ENCODE assay signal across 8 cellular contexts in genomic region chr1:24413350-24414163, GRCh38. TPM values are rescaled to one million over a fixed set of nuclear protein-coding genes. Genes with fewer than 3 reads are reported as not detected.
DNase-seq lines count a peak whose midpoint lies in the region; ATAC-seq, FAIRE-seq and TF ChIP-seq lines count a peak whose summit lies in the region.

A gene with protein sequence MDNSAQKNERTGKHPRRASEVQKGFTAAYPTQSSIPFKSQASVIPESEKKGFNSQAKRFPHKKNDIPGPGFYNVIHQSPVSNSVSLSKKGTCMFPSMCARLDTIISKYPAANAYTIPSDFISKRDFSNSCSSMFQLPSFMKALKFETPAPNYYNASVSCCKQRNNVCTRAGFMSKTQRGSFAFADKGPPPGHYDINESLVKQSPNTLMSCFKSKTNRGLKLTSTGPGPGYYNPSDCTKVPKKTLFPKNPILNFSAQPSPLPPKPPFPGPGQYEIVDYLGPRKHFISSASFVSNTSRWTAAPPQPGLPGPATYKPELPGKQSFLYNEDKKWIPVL (minus strand): TSS chr1:24413782. CDS start chr1:24401388, 12,394 bp downstream.

- peak within 1 kb of the TSS in 7 of 11 experiments; percentile 1 to 59 (median 40); a peak in 9 of 22 replicates for H3K27ac ChIP-seq in BLaER1 treated with 17β-estradiol and CSF1 and Interleukin-3, amounts not matched to agents 10 nM and 100 nM
- peak within 1 kb of the TSS; percentile 48 to 76 for H3K27ac ChIP-seq in kidney (ENCODE audit: low read depth in 2 of 2, low read length in 2 of 2)

- no peaks in the 10 kb centered on the region for H3K9me3 Mint-ChIP-seq in activated CD4-positive, alpha-beta T cell treated with anti-CD3 and anti-CD28 coated beads for 36 hours (ENCODE audit: low read depth)

- DNase-seq in HFF-Myc (ENCODE audit: extremely low read depth, low read depth) (peak; percentile 79), NCI-H345 (lab: John Stamatoyannopoulos, UW) (peak; percentile 90), choroid plexus epithelial cell (ENCODE audit: low read depth) (peak; percentile 84), kidney (peak; percentile 95)
- DNase-seq in activated CD4-positive, alpha-beta T cell treated with anti-CD3 and anti-CD28 coated beads for 36 hours, result peak; percentile 88
- peak; percentile 67 to 96 (median 76) for DNase-seq in stimulated activated CD4-positive, alpha-beta T cell treated with anti-CD3 and anti-CD28 coated beads, Interleukin-12 subunit alpha, Interleukin-12 subunit beta, amount 100 ng/mL, for 48 hours (ENCODE audit: low read depth in 2 of 3, low spot score in 1 of 3)

- H3K9me3 ChIP-seq in BLaER1 treated with 17β-estradiol and CSF1 and Interleukin-3, amounts not matched to agents 10 nM and 100 nM (replicated peaks in 1 of 11), result peaks cover 0 to 6% (median under 1%) of the 10 kb centered on the region in 11 experiments; a peak in 13 of 22 replicates
- H3K9me3 ChIP-seq in kidney (ENCODE audit: control insufficient read depth in 1 of 2, low read length in 2 of 2), result no peaks in the 10 kb centered on the region

- peaks cover 7% of the 10 kb centered on the region for H3K36me3 Mint-ChIP-seq in activated CD4-positive, alpha-beta T cell treated with anti-CD3 and anti-CD28 coated beads for 36 hours (ENCODE audit: low read depth)

- H3K27me3 Mint-ChIP-seq in activated CD4-positive, alpha-beta T cell treated with anti-CD3 and anti-CD28 coated beads for 36 hours, result no peaks in the 10 kb centered on the region

- TF ChIP-seq CTCF in HFF-Myc (IDR thresholded peaks at IDR 0.05; ENCODE audit: low read depth, low read length, missing control alignments), result no peak
- no peak for TF ChIP-seq CTCF in choroid plexus epithelial cell (conservative IDR thresholded peaks at IDR 0.05; ENCODE audit: low read depth, low read length)
- no peak for TF ChIP-seq CTCF in kidney (IDR thresholded peaks at IDR 0.05; ENCODE audit: borderline replicate concordance, extremely low read depth, insufficient read depth)

- no peaks in the 10 kb centered on the region for H3K36me3 ChIP-seq in BLaER1 treated with 17β-estradiol and CSF1 and Interleukin-3, amounts not matched to agents 10 nM and 100 nM
- no peaks in the 10 kb centered on the region for H3K36me3 ChIP-seq in kidney (ENCODE audit: control insufficient read depth in 1 of 2, insufficient read depth in 2 of 2, low read length in 2 of 2)

- H3K9ac ChIP-seq in BLaER1 treated with 17β-estradiol and CSF1 and Interleukin-3, amounts not matched to agents 10 nM and 100 nM, result peak within 1 kb of the TSS; percentile 24 to 69 (median 61); a peak in 18 of 22 replicates
- peak within 1 kb of the TSS; percentile 83 to 85 for H3K9ac ChIP-seq in kidney (ENCODE audit: low read length in 2 of 2)

- H3K4me3 Mint-ChIP-seq in activated CD4-positive, alpha-beta T cell treated with anti-CD3 and anti-CD28 coated beads for 36 hours, result peak within 1 kb of the TSS; percentile 98

- POLR2A ChIA-PET in activated CD4-positive, alpha-beta T cell treated with anti-CD3 and anti-CD28 coated beads for 36 hours (lab: Charles Lee), result interaction anchor here (0.6 to 0.7 kb wide), 2 partner anchors 74 to 100 kb away, joined by 3 read pairs; no protein-coding TSS in a partner anchor

- H3K4me3 ChIP-seq in BLaER1 treated with 17β-estradiol and CSF1 and Interleukin-3, amounts not matched to agents 10 nM and 100 nM, result peak within 1 kb of the TSS; percentile 52 to 73 (median 60)
- H3K4me3 ChIP-seq in HFF-Myc (replicated peaks; ENCODE audit: low read depth, low read length), result peak within 1 kb of the TSS; percentile 73
- peak within 1 kb of the TSS; percentile 85 for H3K4me3 ChIP-seq in choroid plexus epithelial cell (ENCODE audit: low read depth, low read length)
- peak within 1 kb of the TSS; percentile 79 to 90 for H3K4me3 ChIP-seq in kidney (ENCODE audit: low read length in 2 of 2)

- peak within 1 kb of the TSS; percentile 66 to 88 (median 77) for H3K4me2 ChIP-seq in BLaER1 treated with 17β-estradiol and CSF1 and Interleukin-3, amounts not matched to agents 10 nM and 100 nM

- intact Hi-C loops in activated CD4-positive, alpha-beta T cell treated with anti-CD3 and anti-CD28 coated beads for 36 hours (cut with DNase I, micrococcal nuclease), result loop anchor here (1.0 to 10.0 kb wide), 5 partner anchors 21 to 831 kb away; partner anchors contain the start of gene RSRP1 (in 1 of the 2)
- intact Hi-C loops in kidney (cut with DNase I), result no loop called here

- H3K27ac Mint-ChIP-seq in activated CD4-positive, alpha-beta T cell treated with anti-CD3 and anti-CD28 coated beads for 36 hours, result peak within 1 kb of the TSS; percentile 80

- H3K4me1 Mint-ChIP-seq in activated CD4-positive, alpha-beta T cell treated with anti-CD3 and anti-CD28 coated beads for 36 hours, result peaks cover 40% of the 10 kb centered on the region

- peaks cover 20 to 36% (median 31%) of the 10 kb centered on the region in 10 experiments for H3K4me1 ChIP-seq in BLaER1 treated with 17β-estradiol and CSF1 and Interleukin-3, amounts not matched to agents 10 nM and 100 nM
- H3K4me1 ChIP-seq in kidney (ENCODE audit: control insufficient read depth in 1 of 2, insufficient read depth in 1 of 2, low read depth in 1 of 2, low read length in 2 of 2), result peaks cover 0 to 13% of the 10 kb centered on the region in 2 donors

- peak; percentile 37 for ATAC-seq in activated CD4-positive, alpha-beta T cell treated with anti-CD3 and anti-CD28 coated beads for 36 hours
- no peak for ATAC-seq in GM19395 (IDR thresholded peaks at IDR 0.05; ENCODE audit: unreplicated experiment)

- peaks cover 8 to 30% (median 23%) of the 10 kb centered on the region in 11 experiments for H3K27me3 ChIP-seq in BLaER1 treated with 17β-estradiol and CSF1 and Interleukin-3, amounts not matched to agents 10 nM and 100 nM

- FAIRE-seq in kidney (lab: Jason Lieb, UNC), result peak; percentile 71

- CTCF ChIA-PET in activated CD4-positive, alpha-beta T cell treated with anti-CD3 and anti-CD28 coated beads for 36 hours (lab: Charles Lee), result interaction anchor here (0.7 to 6.2 kb wide), 15 partner anchors 8 to 417 kb away, joined by 3 to 63 read pairs (median 7); no protein-coding TSS in a partner anchor

- peaks cover 0 to 5% (median 0%) of the 10 kb centered on the region in 11 experiments; a peak in 1 of 22 replicates for H4K20me1 ChIP-seq in BLaER1 treated with 17β-estradiol and CSF1 and Interleukin-3, amounts not matched to agents 10 nM and 100 nM

RNA-seq across cellular contexts. Expression of the gene that starts here (rescaled TPM):
- 10 to 100 TPM in 1 of 2 experiments, 1 to 10 TPM in 1; 7.8 to 11.9 TPM for total RNA-seq in activated CD4-positive, alpha-beta T cell treated with anti-CD3 and anti-CD28 coated beads for 36 hours
- 12.2 TPM for total RNA-seq in kidney
- 10.6 TPM for polyA plus RNA-seq in kidney (ENCODE audit: insufficient read depth, low read depth, low replicate concordance)
